ENCODE assay signal across 17 cellular contexts in genomic region chrX:19836337-19836736, GRCh38. TPM values are rescaled to one million over a fixed set of nuclear protein-coding genes. Genes with fewer than 3 reads are reported as not detected.
A peak's percentile ranks its signal among the peaks of the same experiment; 100 is the strongest.
DNase-seq lines count a peak whose midpoint lies in the region; ATAC-seq lines count a peak whose summit lies in the region.
"Had no signal": no experiment of that assay in that cellular context is flagged by ENCODE, and none has a peak within 500 bp of the region (broad histone marks: within the 10 kb centered on the region; RNA-seq: fewer than 3 reads in every experiment).

No MANE protein-coding gene starts in this region.

- no peaks in the 10 kb centered on the region for H3K9me3 ChIP-seq in SJCRH30 (replicated peaks)
- H3K9me3 ChIP-seq: colonic mucosa, SK-N-SH had no signal

- H3K27ac ChIP-seq in SJCRH30 = no peak overlapping the region
- H3K27ac ChIP-seq: colonic mucosa had no signal

- no peak for DNase-seq in activated naive CD4-positive, alpha-beta T cell treated with anti-CD3 and anti-CD28 coated beads, Interleukin-2, amount 50 U/mL, for 16 hours
- DNase-seq in SJCRH30 (peak; percentile 51 to 56), T1000 (lab: John Stamatoyannopoulos, UW) (no peak)
- DNase-seq in activated naive CD8-positive, alpha-beta T cell treated with anti-CD3 and anti-CD28 coated beads for 36 hours = no peak
- DNase-seq: AML-193; colonic mucosa; DMS 273 treated with DMSO at 0.1 percent for 48 hours; naive thymus-derived CD8-positive, alpha-beta T cell; NCI-H1694 treated with DMSO at 0.1 percent for 48 hours; NCI-H510A; PC-3; SK-N-SH; stimulated activated CD4-positive, alpha-beta T cell treated with anti-CD3 and anti-CD28 coated beads, Interleukin-12 subunit alpha, Interleukin-12 subunit beta, amount 100 ng/mL, for 4 hours had no signal

- H3K27ac Mint-ChIP-seq in activated naive CD4-positive, alpha-beta T cell treated with anti-CD3 and anti-CD28 coated beads, Interleukin-2, amount 50 U/mL, for 24 hours = peak overlapping the region; percentile 55
- peak overlapping the region; percentile 56 for H3K27ac Mint-ChIP-seq in activated naive CD8-positive, alpha-beta T cell treated with anti-CD3 and anti-CD28 coated beads for 36 hours

- H3K4me1 ChIP-seq in SJCRH30 = peaks cover 9% of the 10 kb centered on the region; the same call in 1 of the 2 replicates
- H3K4me1 ChIP-seq: colonic mucosa had no signal

- no peak for ATAC-seq in GM21619 (IDR thresholded peaks at IDR 0.05; ENCODE audit: unreplicated experiment)
- ATAC-seq in HG02981 (IDR thresholded peaks at IDR 0.05; ENCODE audit: unreplicated experiment) = no peak
- ATAC-seq: naive thymus-derived CD8-positive, alpha-beta T cell; PC-3 had no signal

- H3K4me3 ChIP-seq in SJCRH30 = no peak overlapping the region
- H3K4me3 ChIP-seq: colonic mucosa, lung had no signal

- no peaks in the 10 kb centered on the region for H3K27me3 ChIP-seq in SJCRH30
- H3K27me3 ChIP-seq: colonic mucosa had no signal

- peaks cover 3% of the 10 kb centered on the region for H3K36me3 Mint-ChIP-seq in activated naive CD4-positive, alpha-beta T cell treated with anti-CD3 and anti-CD28 coated beads, Interleukin-2, amount 50 U/mL, for 24 hours
- H3K36me3 Mint-ChIP-seq in activated naive CD8-positive, alpha-beta T cell treated with anti-CD3 and anti-CD28 coated beads for 36 hours = peaks cover 32% of the 10 kb centered on the region

- H3K27me3 Mint-ChIP-seq in activated naive CD4-positive, alpha-beta T cell treated with anti-CD3 and anti-CD28 coated beads, Interleukin-2, amount 50 U/mL, for 24 hours = no peaks in the 10 kb centered on the region
- H3K27me3 Mint-ChIP-seq in activated naive CD8-positive, alpha-beta T cell treated with anti-CD3 and anti-CD28 coated beads for 36 hours = no peaks in the 10 kb centered on the region
- H3K27me3 Mint-ChIP-seq: naive thymus-derived CD8-positive, alpha-beta T cell had no signal

- H3K4me3 Mint-ChIP-seq in activated naive CD4-positive, alpha-beta T cell treated with anti-CD3 and anti-CD28 coated beads, Interleukin-2, amount 50 U/mL, for 24 hours = no peak overlapping the region
- H3K4me3 Mint-ChIP-seq in activated naive CD8-positive, alpha-beta T cell treated with anti-CD3 and anti-CD28 coated beads for 36 hours = no peak overlapping the region

- peaks cover 55% of the 10 kb centered on the region for H3K4me1 Mint-ChIP-seq in activated naive CD4-positive, alpha-beta T cell treated with anti-CD3 and anti-CD28 coated beads, Interleukin-2, amount 50 U/mL, for 24 hours
- H3K4me1 Mint-ChIP-seq in activated naive CD8-positive, alpha-beta T cell treated with anti-CD3 and anti-CD28 coated beads for 36 hours = peaks cover 42% of the 10 kb centered on the region

- H3K9me3 Mint-ChIP-seq in activated naive CD4-positive, alpha-beta T cell treated with anti-CD3 and anti-CD28 coated beads, Interleukin-2, amount 50 U/mL, for 24 hours = peaks cover 4% of the 10 kb centered on the region
- peaks cover 8% of the 10 kb centered on the region for H3K9me3 Mint-ChIP-seq in activated naive CD8-positive, alpha-beta T cell treated with anti-CD3 and anti-CD28 coated beads for 36 hours

- H3K36me3 ChIP-seq in SJCRH30 = 0 out of 2 replicates have a peak, but pooled peaks cover 2% of the 10 kb centered on the region
- H3K36me3 ChIP-seq: colonic mucosa had no signal

RNA-seq across cellular contexts. Expression of gene SH3KBP1, which starts 51.1 kb away (rescaled TPM):
- total RNA-seq in SJCRH30 (2014; rRNA removed; shearing (Covaris generic)) = 64.2 and 66.1 TPM in 2 replicates
- 10 to 100 TPM; 65.6 to 71.0 TPM for total RNA-seq in activated naive CD8-positive, alpha-beta T cell treated with anti-CD3 and anti-CD28 coated beads for 36 hours

Comparison
In these comparisons a context has a peak if more than half of its experiments do, and no peak if none do; other contexts are left out.
1. DNase-seq: peak in SJCRH30 (2 of 2); none in activated naive CD4-positive, alpha-beta T cell treated with anti-CD3 and anti-CD28 coated beads, Interleukin-2, amount 50 U/mL, for 16 hours (single experiment), activated naive CD8-positive, alpha-beta T cell treated with anti-CD3 and anti-CD28 coated beads for 36 hours (single experiment) and T1000 (single experiment).